ENCODE assay signal across 8 cellular contexts in genomic region chr1:45011837-45012638, GRCh38. TPM values are rescaled to one million over a fixed set of nuclear protein-coding genes. Genes with fewer than 3 reads are reported as not detected.
DNase-seq lines count a peak whose midpoint lies in the region; ATAC-seq and TF ChIP-seq lines count a peak whose summit lies in the region.

Gene UROD (plus strand): TSS chr1:45012254. CDS start chr1:45012266, 12 bp downstream.

- peak within 1 kb of the TSS; percentile 87 for H3K4me3 Mint-ChIP-seq in natural killer cell treated with Interleukin-12 subunit alpha and Interleukin-12 subunit beta and Interleukin-15 and Interleukin-18, amount 100 ng/mL, for 72 hours

- H3K27ac Mint-ChIP-seq in natural killer cell treated with Interleukin-12 subunit alpha and Interleukin-12 subunit beta and Interleukin-15 and Interleukin-18, amount 100 ng/mL, for 72 hours, result peak within 1 kb of the TSS; percentile 89 to 92

- peak within 1 kb of the TSS; percentile 70 for H3K4me3 ChIP-seq in LNCaP clone FGC (ENCODE audit: low read depth, low read length)
- H3K4me3 ChIP-seq in fibroblast of pulmonary artery (replicated peaks; ENCODE audit: low read depth, low read length), result peak within 1 kb of the TSS; percentile 88

- peaks cover 4% of the 10 kb centered on the region for H3K36me3 Mint-ChIP-seq in natural killer cell treated with Interleukin-12 subunit alpha and Interleukin-12 subunit beta and Interleukin-15 and Interleukin-18, amount 100 ng/mL, for 72 hours

- TF ChIP-seq CTCF in LNCaP clone FGC (IDR thresholded peaks at IDR 0.05; ENCODE audit: control insufficient read depth, extremely low read depth, insufficient read depth) (no peak), fibroblast of pulmonary artery (IDR thresholded peaks at IDR 0.05; ENCODE audit: low read length, missing control alignments) (no peak)

- DNase-seq in DMS79 treated with DMSO at 0.1 percent for 48 hours (lab: John Stamatoyannopoulos, UW) (peak; percentile 97), GOT3 (lab: John Stamatoyannopoulos, UW) (peak; percentile 56), LNCaP clone FGC (ENCODE audit: low read depth) (peak; percentile 94), fibroblast of pulmonary artery (ENCODE audit: low read depth) (peak; percentile 98)
- DNase-seq in activated T-helper 9 cell treated with anti-CD3 and anti-CD28 coated beads, Interleukin-2, amount 50 U/mL, for 16 hours (ENCODE audit: low read depth), result peak; percentile 80
- DNase-seq in natural killer cell treated with Interleukin-12 subunit alpha and Interleukin-12 subunit beta and Interleukin-15 and Interleukin-18, amount 100 ng/mL, for 72 hours (ENCODE audit: low spot score), result peak; percentile 93
- peak; percentile 92 for DNase-seq in stimulated activated naive CD8-positive, alpha-beta T cell treated with anti-CD3 and anti-CD28 coated beads, Interleukin-15, Interleukin-2, amounts not matched to agents 100 U/mL and 50 U/mL, for 24 hours

- peak; percentile 87 for TF ChIP-seq POLR2A in Raji (IDR thresholded peaks at IDR 0.05; ENCODE audit: insufficient read depth, low read depth, low read length)

- no peaks in the 10 kb centered on the region for H3K27me3 Mint-ChIP-seq in natural killer cell treated with Interleukin-12 subunit alpha and Interleukin-12 subunit beta and Interleukin-15 and Interleukin-18, amount 100 ng/mL, for 72 hours

- ATAC-seq in natural killer cell treated with Interleukin-12 subunit alpha and Interleukin-12 subunit beta and Interleukin-15 and Interleukin-18, amount 100 ng/mL, for 72 hours, result peak; percentile 89 to 95
- ATAC-seq in stimulated activated naive CD8-positive, alpha-beta T cell treated with anti-CD3 and anti-CD28 coated beads, Interleukin-15, Interleukin-2, amounts not matched to agents 100 U/mL and 50 U/mL, for 24 hours, result peak; percentile 65

- H3K9me3 Mint-ChIP-seq in natural killer cell treated with Interleukin-12 subunit alpha and Interleukin-12 subunit beta and Interleukin-15 and Interleukin-18, amount 100 ng/mL, for 72 hours, result no peaks in the 10 kb centered on the region

- H3K4me1 Mint-ChIP-seq in natural killer cell treated with Interleukin-12 subunit alpha and Interleukin-12 subunit beta and Interleukin-15 and Interleukin-18, amount 100 ng/mL, for 72 hours (ENCODE audit: low read depth in 2 of 2), result peaks cover 38 to 44% of the 10 kb centered on the region in 2 donors

RNA-seq across cellular contexts. Expression of gene UROD, which starts in this region (rescaled TPM):
- 100 to 1,000 TPM in 1 of 2 donors, 10 to 100 TPM in 1; 72.5 to 109 TPM for total RNA-seq in natural killer cell treated with Interleukin-12 subunit alpha and Interleukin-12 subunit beta and Interleukin-15 and Interleukin-18, amount 100 ng/mL, for 72 hours

Comparison
In these comparisons a context has a peak if more than half of its experiments do, and no peak if none do; other contexts are left out.
1. Peak in every context shown above with its lines: DNase-seq, ATAC-seq and H3K4me3 ChIP-seq.